ENCODE assay signal across 25 cellular contexts in the genomic region with DNA sequence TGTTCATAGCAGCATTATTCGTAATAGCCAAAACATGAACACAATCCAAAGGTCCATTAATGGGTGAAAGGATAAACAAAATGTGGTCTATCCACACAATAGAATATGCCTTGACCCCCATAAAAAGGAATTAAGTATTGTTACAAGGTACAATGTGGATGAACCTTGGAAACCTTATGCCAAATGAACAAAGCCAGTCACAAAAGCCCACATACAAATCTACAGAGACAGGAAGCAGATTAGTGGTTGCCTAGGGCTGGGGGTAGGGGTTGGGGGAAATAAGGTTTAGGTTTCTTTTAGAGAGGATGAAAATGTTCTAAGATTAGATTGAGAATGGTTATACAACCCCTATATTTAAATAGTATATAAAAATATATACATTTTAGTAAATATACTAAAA. TPM values are rescaled to one million over a fixed set of nuclear protein-coding genes. Genes with fewer than 3 reads are reported as not detected.
DNase-seq lines count a peak whose midpoint lies in the region; ATAC-seq, FAIRE-seq and TF ChIP-seq lines count a peak whose summit lies in the region.
"Had no signal": no experiment of that assay in that cellular context is flagged by ENCODE, and none has a peak within 500 bp of the region (broad histone marks: within the 10 kb centered on the region; RNA-seq: fewer than 3 reads in every experiment).

No MANE protein-coding gene starts in this region.

- no peaks in the 10 kb centered on the region for H3K36me3 ChIP-seq in pancreas
- H3K36me3 ChIP-seq: breast epithelium, left ventricle myocardium inferior, tibial artery had no signal

- in situ Hi-C loops in KBM-7 (cut with MboI; ENCODE audit: low pct_unique_long_range_greater_than_20kb, low sequenced_read_pairs): no loop called here

- TF ChIP-seq CTCF in pancreas (IDR thresholded peaks at IDR 0.05): no peak

- no peaks in the 10 kb centered on the region for H3K27me3 Mint-ChIP-seq in activated CD4-positive, alpha-beta T cell treated with anti-CD3 and anti-CD28 coated beads, Interleukin-2, amount 10 ng/mL, durations not matched to agents 24 days and 14 days
- H3K27me3 Mint-ChIP-seq in activated T-helper 17 cell treated with anti-CD3 and anti-CD28 coated beads, Interleukin-2, amount 50 U/mL, for 72 hours: no peaks in the 10 kb centered on the region
- H3K27me3 Mint-ChIP-seq: stimulated activated memory B cell treated with anti-CD40 and anti-IgM and Interleukin-4, amounts not matched to agents 10 μg/mL and 1 μg/mL and 100 μg/mL, for 72 hours had no signal

- H3K27me3 ChIP-seq in pancreas: no peaks in the 10 kb centered on the region
- H3K27me3 ChIP-seq: BLaER1 treated with 17β-estradiol and CSF1 and Interleukin-3, amounts not matched to agents 10 nM and 100 nM; breast epithelium; dorsolateral prefrontal cortex; tibial artery had no signal

- no peak overlapping the region for H3K4me3 ChIP-seq in Jurkat, Clone E6-1 (ENCODE audit: low read length)
- no peak overlapping the region for H3K4me3 ChIP-seq in pancreas
- H3K4me3 ChIP-seq: BLaER1 treated with 17β-estradiol and CSF1 and Interleukin-3, amounts not matched to agents 10 nM and 100 nM; breast epithelium; dorsolateral prefrontal cortex; left ventricle myocardium inferior; mucosa of descending colon; tibial artery had no signal

- H3K36me3 Mint-ChIP-seq in activated CD4-positive, alpha-beta T cell treated with anti-CD3 and anti-CD28 coated beads, Interleukin-2, amount 10 ng/mL, durations not matched to agents 24 days and 14 days (ENCODE audit: low read depth): peaks cover 9% of the 10 kb centered on the region
- peaks cover 30% of the 10 kb centered on the region for H3K36me3 Mint-ChIP-seq in activated T-helper 17 cell treated with anti-CD3 and anti-CD28 coated beads, Interleukin-2, amount 50 U/mL, for 72 hours (ENCODE audit: low read depth)

- H3K4me1 Mint-ChIP-seq in activated CD4-positive, alpha-beta T cell treated with anti-CD3 and anti-CD28 coated beads, Interleukin-2, amount 10 ng/mL, durations not matched to agents 24 days and 14 days: peaks cover 76% of the 10 kb centered on the region
- peaks cover 68% of the 10 kb centered on the region for H3K4me1 Mint-ChIP-seq in activated T-helper 17 cell treated with anti-CD3 and anti-CD28 coated beads, Interleukin-2, amount 50 U/mL, for 72 hours

- H3K4me1 ChIP-seq in pancreas: peaks cover 12 to 28% (median 15%) of the 10 kb centered on the region in 3 donors
- H3K4me1 ChIP-seq: breast epithelium had no signal

- no peak for ATAC-seq in activated T-helper 17 cell treated with anti-CD3 and anti-CD28 coated beads, Interleukin-2, amount 50 U/mL, for 72 hours (replicated peaks)
- ATAC-seq in pancreas: no peak
- ATAC-seq: esophagus mucosa; mucosa of descending colon; stimulated activated memory B cell treated with anti-CD40 and anti-IgM and Interleukin-4, amounts not matched to agents 10 μg/mL and 1 μg/mL and 100 μg/mL, for 72 hours had no signal

- peak overlapping the region; percentile 71 for H3K27ac Mint-ChIP-seq in activated CD4-positive, alpha-beta T cell treated with anti-CD3 and anti-CD28 coated beads, Interleukin-2, amount 10 ng/mL, durations not matched to agents 24 days and 14 days
- peak overlapping the region; percentile 78 for H3K27ac Mint-ChIP-seq in activated T-helper 17 cell treated with anti-CD3 and anti-CD28 coated beads, Interleukin-2, amount 50 U/mL, for 72 hours

- H3K27ac ChIP-seq in pancreas: no peak overlapping the region
- H3K27ac ChIP-seq: BLaER1 treated with 17β-estradiol and CSF1 and Interleukin-3, amounts not matched to agents 10 nM and 100 nM; breast epithelium; left ventricle myocardium inferior; tibial artery had no signal

- intact Hi-C loops in activated CD4-positive, alpha-beta T cell treated with anti-CD3 and anti-CD28 coated beads, Interleukin-2, amount 10 ng/mL, durations not matched to agents 24 days and 14 days (cut with micrococcal nuclease): loop anchor here (5.0 to 10.0 kb wide), 2 partner anchors 245 to 362 kb away; partner anchors contain the start of gene COMMD3
- intact Hi-C loops in pancreas (cut with DNase I): no loop called here

- H3K4me3 Mint-ChIP-seq in activated CD4-positive, alpha-beta T cell treated with anti-CD3 and anti-CD28 coated beads, Interleukin-2, amount 10 ng/mL, durations not matched to agents 24 days and 14 days: peak overlapping the region; percentile 55
- H3K4me3 Mint-ChIP-seq in activated T-helper 17 cell treated with anti-CD3 and anti-CD28 coated beads, Interleukin-2, amount 50 U/mL, for 72 hours: peak overlapping the region; percentile 68
- H3K4me3 Mint-ChIP-seq: stimulated activated memory B cell treated with anti-CD40 and anti-IgM and Interleukin-4, amounts not matched to agents 10 μg/mL and 1 μg/mL and 100 μg/mL, for 72 hours had no signal

- DNase-seq in activated CD4-positive, alpha-beta T cell treated with anti-CD3 and anti-CD28 coated beads, Interleukin-2, amount 10 ng/mL, durations not matched to agents 24 days and 14 days: peak; percentile 72
- no peak for DNase-seq in activated CD4-positive, alpha-beta T cell treated with anti-CD3 and anti-CD28 coated beads, Interleukin-2, amount 50 U/mL, for 1 hour
- DNase-seq in Jurkat, Clone E6-1 (ENCODE audit: low read depth, low spot score): peak; percentile 72
- DNase-seq in lung microvascular endothelial cell (ENCODE audit: low read depth in 2 of 2) (peak; percentile 20 to 54), pancreas (no peak), KBM-7 (no peak)
- DNase-seq in activated effector memory CD4-positive, alpha-beta T cell treated with anti-CD3 and anti-CD28 coated beads, Interleukin-2, amount 50 U/mL, for 16 hours: no peak
- DNase-seq: activated naive CD4-positive, alpha-beta T cell treated with Interleukin-2 at 50 U/mL for 16 hours; DMS153; dorsolateral prefrontal cortex; left ventricle myocardium inferior; MM.1S; mucosa of descending colon; NCI-H187; NCI-H345; NK-92 treated with Interleukin-12 subunit alpha and Interleukin-12 subunit beta, amount 100 ng/mL, for 24 hours; occipital lobe; tibial artery had no signal

- no peaks in the 10 kb centered on the region for H3K9me3 Mint-ChIP-seq in activated CD4-positive, alpha-beta T cell treated with anti-CD3 and anti-CD28 coated beads, Interleukin-2, amount 10 ng/mL, durations not matched to agents 24 days and 14 days
- H3K9me3 Mint-ChIP-seq in activated T-helper 17 cell treated with anti-CD3 and anti-CD28 coated beads, Interleukin-2, amount 50 U/mL, for 72 hours: no peaks in the 10 kb centered on the region
- H3K9me3 Mint-ChIP-seq: stimulated activated memory B cell treated with anti-CD40 and anti-IgM and Interleukin-4, amounts not matched to agents 10 μg/mL and 1 μg/mL and 100 μg/mL, for 72 hours had no signal

- FAIRE-seq in pancreas (lab: Jason Lieb, UNC): no peak
- FAIRE-seq: A204.1, GM12892 had no signal

- WGBS in pancreas, 2 donors: 95 to 100% methylated on average over 1 of the region's 1 CpG

- no peaks in the 10 kb centered on the region for H3K9me3 ChIP-seq in pancreas
- H3K9me3 ChIP-seq: breast epithelium, left ventricle myocardium inferior, mucosa of descending colon, tibial artery had no signal

RNA-seq across cellular contexts. Expression of gene PIP4K2A, which starts 34.8 kb away (rescaled TPM):
- total RNA-seq in activated CD4-positive, alpha-beta T cell treated with anti-CD3 and anti-CD28 coated beads, Interleukin-2, amount 10 ng/mL, durations not matched to agents 24 days and 14 days: 94.6 and 101 TPM in 2 replicates
- 71.7 TPM for polyA plus RNA-seq in Jurkat, Clone E6-1 (2012; ENCODE audit: insufficient read depth, insufficient read length)
- 100 to 1,000 TPM in 1 of 2 donors, 10 to 100 TPM in 1; 86.1 to 111 TPM for total RNA-seq in activated T-helper 17 cell treated with anti-CD3 and anti-CD28 coated beads, Interleukin-2, amount 50 U/mL, for 72 hours
- total RNA-seq in lung microvascular endothelial cell (24.8 and 32.3 TPM in 2 replicates), pancreas (10 to 100 TPM in 2 of 6 donors, 1 to 10 TPM in 4; 5.6 to 17.8 (median 7.9) TPM)
- 1 to 10 TPM; 3.6 to 4.3 TPM for polyA plus RNA-seq in pancreas

Comparison
In these comparisons a context has a peak if more than half of its experiments do, and no peak if none do; other contexts are left out.
1. DNase-seq: peak in activated CD4-positive, alpha-beta T cell treated with anti-CD3 and anti-CD28 coated beads, Interleukin-2, amount 10 ng/mL, durations not matched to agents 24 days and 14 days (single experiment), Jurkat, Clone E6-1 (single experiment) and lung microvascular endothelial cell (2 of 2); none in activated CD4-positive, alpha-beta T cell treated with anti-CD3 and anti-CD28 coated beads, Interleukin-2, amount 50 U/mL, for 1 hour (single experiment), activated effector memory CD4-positive, alpha-beta T cell treated with anti-CD3 and anti-CD28 coated beads, Interleukin-2, amount 50 U/mL, for 16 hours (single experiment), pancreas (0 of 6) and KBM-7 (single experiment).